28 cellular contexts compared by ENCODE assay signal in genomic region chr15:98933376-98933775, GRCh38.
"Had no signal": no experiment of that assay in that cellular context is flagged by ENCODE, and none has a peak within 500 bp of the region (broad histone marks: within the 10 kb centered on the region; RNA-seq: fewer than 3 reads in every experiment).

No MANE protein-coding gene starts in this region.

- H3K4me1 Mint-ChIP-seq: stimulated activated naive B cell treated with anti-CD40 and anti-IgM and Interleukin-4, amounts not matched to agents 10 μg/mL and 1 μg/mL and 100 μg/mL, for 72 hours had no signal

- H3K9ac ChIP-seq: neural progenitor cell, parathyroid adenoma had no signal

- FAIRE-seq: keratinocyte had no signal

- H3K36me3 ChIP-seq: neural progenitor cell, right lobe of liver had no signal

- H3K4me1 ChIP-seq: left lung, lower lobe of right lung, neural progenitor cell, right lobe of liver, suprapubic skin, upper lobe of left lung had no signal

- H3K27me3 ChIP-seq: left lung, neural progenitor cell, neutrophil, right lobe of liver, stomach, suprapubic skin, tibial nerve, upper lobe of left lung, vagina had no signal

- H3K4me3 ChIP-seq: left lung, lower lobe of right lung, neural progenitor cell, psoas muscle, right lobe of liver, smooth muscle cell, stomach, suprapubic skin, thoracic aorta, tibial nerve, upper lobe of left lung, vagina had no signal

- DNase-seq: hippocampal formation; kidney glomerular epithelial cell; left cardiac atrium; left lung; lower lobe of right lung; mammary epithelial cell; mesenchymal stem cell; naive thymus-derived CD8-positive, alpha-beta T cell; occipital lobe; psoas muscle; right lobe of liver; stimulated activated CD4-positive, alpha-beta T cell treated with anti-CD3 and anti-CD28 coated beads, Interleukin-15, amount 100 ng/mL, for 24 hours; stimulated activated CD4-positive, alpha-beta T cell treated with anti-CD3 and anti-CD28 coated beads, Interleukin-2, amount 100 ng/mL, for 24 hours; stimulated activated CD4-positive, alpha-beta T cell treated with anti-CD3 and anti-CD28 coated beads, Interleukin-4, amount 100 ng/mL, for 1 hour; stimulated activated naive B cell treated with anti-CD40 and anti-IgM and Interleukin-4, amounts not matched to agents 10 μg/mL and 1 μg/mL and 100 μg/mL, for 72 hours; stimulated activated naive CD8-positive, alpha-beta T cell treated with anti-CD3 and anti-CD28 coated beads, Interleukin-15, Interleukin-2, amounts not matched to agents 100 U/mL and 50 U/mL, for 24 hours; stomach; upper lobe of left lung had no signal

- H3K27me3 Mint-ChIP-seq: stimulated activated naive B cell treated with anti-CD40 and anti-IgM and Interleukin-4, amounts not matched to agents 10 μg/mL and 1 μg/mL and 100 μg/mL, for 72 hours had no signal

- H2AFZ ChIP-seq: neural progenitor cell, parathyroid adenoma had no signal

- H3K9me3 Mint-ChIP-seq: naive thymus-derived CD8-positive, alpha-beta T cell; nephron; neural progenitor cell; stimulated activated naive B cell treated with anti-CD40 and anti-IgM and Interleukin-4, amounts not matched to agents 10 μg/mL and 1 μg/mL and 100 μg/mL, for 72 hours had no signal

- H3K27ac ChIP-seq: left lung, lower lobe of right lung, neural progenitor cell, neutrophil, parathyroid adenoma, psoas muscle, right lobe of liver, stomach, suprapubic skin, tibial nerve, upper lobe of left lung, vagina had no signal

- H3K27ac Mint-ChIP-seq: nephron; neural progenitor cell; stimulated activated naive B cell treated with anti-CD40 and anti-IgM and Interleukin-4, amounts not matched to agents 10 μg/mL and 1 μg/mL and 100 μg/mL, for 72 hours had no signal

- H3K79me2 ChIP-seq: parathyroid adenoma had no signal

- H3K9me3 ChIP-seq: left lung, lower lobe of right lung, neutrophil, psoas muscle, right lobe of liver, stomach, suprapubic skin, thoracic aorta, tibial nerve, upper lobe of left lung, vagina had no signal

- H3K4me3 Mint-ChIP-seq: naive thymus-derived CD8-positive, alpha-beta T cell; nephron; neural progenitor cell; stimulated activated naive B cell treated with anti-CD40 and anti-IgM and Interleukin-4, amounts not matched to agents 10 μg/mL and 1 μg/mL and 100 μg/mL, for 72 hours had no signal

- H3K4me2 ChIP-seq: neural progenitor cell, smooth muscle cell had no signal
